In the genomic region with DNA sequence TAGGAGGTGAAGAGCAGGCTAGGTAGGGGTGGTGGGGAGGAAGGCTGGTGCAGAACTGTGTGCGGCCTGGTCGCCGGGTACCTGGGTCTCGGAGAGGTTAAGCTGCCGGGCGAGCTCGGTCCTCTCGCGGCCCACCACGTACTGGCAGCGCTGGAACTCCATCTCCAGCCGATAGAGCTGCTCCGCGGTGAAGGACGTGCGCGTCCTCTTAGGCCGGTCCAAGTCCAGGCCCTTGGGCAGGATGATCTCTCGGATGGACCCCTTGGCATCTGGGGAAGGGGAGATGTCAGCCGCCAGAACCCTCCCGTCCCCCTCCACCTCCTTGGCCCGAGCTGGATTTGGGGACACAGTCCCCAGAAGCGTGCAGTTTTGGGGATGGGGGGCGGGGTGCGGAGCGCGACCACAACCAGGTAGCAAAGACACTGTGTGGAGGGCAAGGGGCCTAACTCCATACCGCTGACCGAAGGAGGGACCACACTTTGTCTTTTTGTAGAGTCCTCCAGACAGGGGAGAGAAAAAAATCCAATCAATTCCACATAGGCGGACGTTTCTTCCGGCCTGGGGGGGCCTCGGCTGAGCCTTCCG, we compare ENCODE assay signal across 16 cellular contexts. TPM values are rescaled to one million over a fixed set of nuclear protein-coding genes. Genes with fewer than 3 reads are reported as not detected.
DNase-seq lines count a peak whose midpoint lies in the region; ATAC-seq and TF ChIP-seq lines count a peak whose summit lies in the region.
"Had no signal": no experiment of that assay in that cellular context is flagged by ENCODE, and none has a peak within 500 bp of the region (broad histone marks: within the 10 kb centered on the region; RNA-seq: fewer than 3 reads in every experiment).

No MANE protein-coding gene starts in this region.

- no peaks in the 10 kb centered on the region for H3K79me2 ChIP-seq in SK-N-SH (ENCODE audit: insufficient read depth)

- H3K36me3 ChIP-seq in SK-N-SH (replicated peaks in 1 of 2; ENCODE audit: control insufficient read depth in 1 of 2, insufficient read depth in 2 of 2, low read length in 1 of 2) (no peaks in the 10 kb centered on the region), SK-N-MC (ENCODE audit: insufficient read depth, low read length) (no peaks in the 10 kb centered on the region; the same call in 1 of the 2 replicates), iPS-15b (ENCODE audit: control insufficient read depth, insufficient read depth, low read length) (no peaks in the 10 kb centered on the region), sigmoid colon (no peaks in the 10 kb centered on the region), right lobe of liver (no peaks in the 10 kb centered on the region)
- H3K36me3 ChIP-seq: pancreas, Peyer's patch had no signal

- POLR2A ChIA-PET in SK-N-SH (lab: Yijun Ruan, JAX), result no interaction called here

- H2AFZ ChIP-seq in SK-N-SH (ENCODE audit: low read depth), result no peak overlapping the region

- ATAC-seq in SK-N-SH treated with all-trans-retinoic acid at 6 μM for 48 hours (no peak), HG03457 (IDR thresholded peaks at IDR 0.05; ENCODE audit: unreplicated experiment) (no peak), right lobe of liver (no peak)

- no peak for TF ChIP-seq EP300 in SK-N-SH (IDR thresholded peaks at IDR 0.05; ENCODE audit: borderline replicate concordance in 1 of 2, low read depth in 1 of 2, low read length in 1 of 2)
- TF ChIP-seq EP300 in sigmoid colon (IDR thresholded peaks at IDR 0.05), result no peak

- intact Hi-C loops in sigmoid colon (cut with DNase I) (no loop called here), right lobe of liver (cut with DNase I) (no loop called here)

- TF ChIP-seq CTCF in SK-N-SH (IDR thresholded peaks at IDR 0.05), result no peak
- no peak for TF ChIP-seq CTCF in sigmoid colon (IDR thresholded peaks at IDR 0.05)
- no peak for TF ChIP-seq CTCF in right lobe of liver (IDR thresholded peaks at IDR 0.05)

- H3K27me3 ChIP-seq in SK-N-SH (ENCODE audit: insufficient read depth) (peaks cover 94% of the 10 kb centered on the region), iPS-15b (ENCODE audit: control insufficient read depth, insufficient read depth, low read length) (peaks cover 96% of the 10 kb centered on the region), sigmoid colon (peaks cover 77 to 99% (median 95%) of the 10 kb centered on the region in 3 donors), right lobe of liver (peaks cover 24 to 56% of the 10 kb centered on the region in 2 donors)

- H3K4me1 ChIP-seq in SK-N-SH (ENCODE audit: control insufficient read depth in 1 of 2, insufficient read depth in 2 of 2, low read depth in 1 of 2, low read length in 1 of 2) (peaks cover 0 to 2% of the 10 kb centered on the region in 2 experiments; a peak in 2 of 4 replicates), iPS-15b (ENCODE audit: control insufficient read depth, insufficient read depth, low read length) (peaks cover 2% of the 10 kb centered on the region), sigmoid colon (peaks cover 0 to 61% (median 51%) of the 10 kb centered on the region in 4 donors), right lobe of liver (peaks cover 0 to 27% (median 3%) of the 10 kb centered on the region in 4 donors)

- no peak for TF ChIP-seq POLR2A in sigmoid colon (IDR thresholded peaks at IDR 0.05)
- TF ChIP-seq POLR2A in right lobe of liver (IDR thresholded peaks at IDR 0.05), result no peak

- no peak for TF ChIP-seq RAD21 in SK-N-SH (IDR thresholded peaks at IDR 0.05; ENCODE audit: low read length)

- H3K27ac ChIP-seq in SK-N-SH (ENCODE audit: low read depth in 2 of 2, low read length in 1 of 2) (no peak overlapping the region), SK-N-MC (peak overlapping the region; percentile 97), sigmoid colon (no peak overlapping the region), right lobe of liver (no peak overlapping the region)
- H3K27ac ChIP-seq: 22Rv1, pancreas, Peyer's patch had no signal

- H4K20me1 ChIP-seq in SK-N-SH (ENCODE audit: insufficient read depth), result no peaks in the 10 kb centered on the region

- WGBS in SK-N-SH (ENCODE audit: low lambda C conversion rate), result 94% methylated on average over 26 of the region's 34 CpGs
- 34 to 62% methylated on average over 34 of the region's 34 CpGs for WGBS in sigmoid colon, 2 donors
- 7% methylated on average over 9 of the region's 34 CpGs for WGBS in right lobe of liver (ENCODE audit: insufficient coverage, low coverage, low lambda C conversion rate, missing lambda C conversion rate)

- peak overlapping the region; percentile 72; the same call in 1 of the 2 replicates for H3K4me2 ChIP-seq in SK-N-SH

- DNase-seq in SK-N-SH (peak; percentile 27), SK-N-MC (ENCODE audit: low read depth, low spot score) (no peak), sigmoid colon (no peak), superior temporal gyrus (ENCODE audit: extremely low spot score) (no peak), right lobe of liver (no peak)
- DNase-seq: activated T-cell treated with anti-CD3 and anti-CD28 coated beads for 4 hours; central memory CD4-positive, alpha-beta T cell; NCI-H2171; Peyer's patch; stimulated activated CD4-positive, alpha-beta T cell treated with anti-CD3 and anti-CD28 coated beads, Interleukin-4, amount 100 ng/mL, for 4 hours had no signal

- H3K9me3 ChIP-seq in SK-N-SH (no peaks in the 10 kb centered on the region), SK-N-MC (ENCODE audit: low read depth, low read length) (no peaks in the 10 kb centered on the region), iPS-15b (ENCODE audit: control insufficient read depth, insufficient read depth, low read length) (no peaks in the 10 kb centered on the region), sigmoid colon (no peaks in the 10 kb centered on the region), right lobe of liver (no peaks in the 10 kb centered on the region)
- H3K9me3 ChIP-seq: pancreas had no signal

- H3K9ac ChIP-seq in SK-N-SH (no peak overlapping the region), SK-N-MC (ENCODE audit: insufficient read length) (peak overlapping the region; percentile 94), iPS-15b (ENCODE audit: low read depth, low read length) (no peak overlapping the region)

- no peaks in the 10 kb centered on the region for H3K9me2 ChIP-seq in SK-N-SH

- CTCF ChIA-PET in SK-N-SH (lab: Yijun Ruan, JAX), result interaction anchor here (0.6 to 4.2 kb wide), 4 partner anchors 30 to 340 kb away, joined by 3 to 37 read pairs (median 9); no protein-coding TSS in a partner anchor

- H3F3A ChIP-seq in SK-N-SH (replicated peaks; ENCODE audit: insufficient read depth), result no peaks in the 10 kb centered on the region

- H3K4me3 ChIP-seq in SK-N-SH (ENCODE audit: low read depth in 2 of 2, low read length in 1 of 2) (no peak overlapping the region), SK-N-MC (peak overlapping the region; percentile 85), iPS-15b (ENCODE audit: low read depth, low read length) (peak overlapping the region; percentile 32), sigmoid colon (peak overlapping the region in 3 of 4 donors; percentile 29 to 44 (median 40)), right lobe of liver (peak overlapping the region in 1 of 3 donors; percentile 24)

TF ChIP-seq in SK-N-SH, 30 proteins besides CTCF, POLR2A, EP300 and RAD21:
- TF ChIP-seq FOSL2 (IDR thresholded peaks at IDR 0.05; ENCODE audit: borderline replicate concordance, low read depth), result no peak
- TF ChIP-seq, protein P1, sequence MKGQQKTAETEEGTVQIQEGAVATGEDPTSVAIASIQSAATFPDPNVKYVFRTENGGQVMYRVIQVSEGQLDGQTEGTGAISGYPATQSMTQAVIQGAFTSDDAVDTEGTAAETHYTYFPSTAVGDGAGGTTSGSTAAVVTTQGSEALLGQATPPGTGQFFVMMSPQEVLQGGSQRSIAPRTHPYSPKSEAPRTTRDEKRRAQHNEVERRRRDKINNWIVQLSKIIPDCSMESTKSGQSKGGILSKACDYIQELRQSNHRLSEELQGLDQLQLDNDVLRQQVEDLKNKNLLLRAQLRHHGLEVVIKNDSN (IDR thresholded peaks at IDR 0.05; ENCODE audit: borderline replicate concordance, low read depth), result no peak
TF ChIP-seq in SK-N-SH: peak in this region for 0.

TF ChIP-seq in SK-N-SH treated with all-trans-retinoic acid at 6 μM for 48 hours, 23 proteins besides CTCF, POLR2A, EP300 and RAD21 (continues in another document):
- no peak for TF ChIP-seq GLIS3 (CRISPR knock-in tag; IDR thresholded peaks at IDR 0.05)
- TF ChIP-seq, protein P2, sequence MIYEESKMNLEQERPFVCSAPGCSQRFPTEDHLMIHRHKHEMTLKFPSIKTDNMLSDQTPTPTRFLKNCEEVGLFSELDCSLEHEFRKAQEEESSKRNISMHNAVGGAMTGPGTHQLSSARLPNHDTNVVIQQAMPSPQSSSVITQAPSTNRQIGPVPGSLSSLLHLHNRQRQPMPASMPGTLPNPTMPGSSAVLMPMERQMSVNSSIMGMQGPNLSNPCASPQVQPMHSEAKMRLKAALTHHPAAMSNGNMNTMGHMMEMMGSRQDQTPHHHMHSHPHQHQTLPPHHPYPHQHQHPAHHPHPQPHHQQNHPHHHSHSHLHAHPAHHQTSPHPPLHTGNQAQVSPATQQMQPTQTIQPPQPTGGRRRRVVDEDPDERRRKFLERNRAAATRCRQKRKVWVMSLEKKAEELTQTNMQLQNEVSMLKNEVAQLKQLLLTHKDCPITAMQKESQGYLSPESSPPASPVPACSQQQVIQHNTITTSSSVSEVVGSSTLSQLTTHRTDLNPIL (CRISPR knock-in tag; IDR thresholded peaks at IDR 0.05; ENCODE audit: low read depth), result no peak
- TF ChIP-seq ARNTL (CRISPR knock-in tag; IDR thresholded peaks at IDR 0.05; ENCODE audit: borderline replicate concordance, low read depth), result no peak

RNA-seq across cellular contexts. Expression of a gene that starts 1.6 kb away (rescaled TPM):
- polyA plus RNA-seq in SK-N-SH (2012; rRNA removed), result not detected in 2 replicates
- polyA plus RNA-seq in SK-N-SH (2012; cell fraction: cytosol; rRNA removed), result not detected in 2 replicates
- not detected in 2 replicates for polyA plus RNA-seq in SK-N-SH (2012; cell fraction: nucleus; rRNA removed)
- not detected for total RNA-seq in sigmoid colon
- polyA plus RNA-seq in sigmoid colon, result not detected
- not detected for total RNA-seq in right lobe of liver
- total RNA-seq: LHCN-M2, pancreas, Peyer's patch had no signal
- polyA plus RNA-seq: pancreas had no signal

Comparison
In these comparisons a context has a peak if more than half of its experiments do, and no peak if none do; other contexts are left out.
1. H3K4me3 ChIP-seq: peak in SK-N-MC (single experiment), iPS-15b (single experiment) and sigmoid colon (3 of 4); none in SK-N-SH (0 of 2).